ENCODE assay signal across 1 cellular context in the genomic region with DNA sequence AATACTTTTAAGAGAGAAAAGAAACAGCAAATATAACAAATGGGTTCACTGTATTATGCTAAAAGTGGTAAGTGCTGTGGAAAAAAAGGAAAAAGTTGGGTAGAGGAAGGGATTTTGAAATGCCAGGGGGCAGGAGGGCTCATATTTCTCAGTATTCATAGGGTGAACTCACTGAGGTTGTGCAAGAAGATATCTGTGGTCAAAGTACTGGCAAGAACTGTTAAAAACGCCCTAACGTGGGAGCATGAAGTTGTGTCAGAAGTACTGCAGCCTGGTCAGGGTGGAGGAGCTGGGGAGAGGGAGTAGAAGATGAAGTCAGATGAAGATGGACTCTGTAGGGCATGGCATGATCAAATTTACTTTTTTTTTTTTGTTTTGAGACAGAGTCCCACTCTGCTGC.
TF ChIP-seq lines count a peak whose summit lies in the region.

No MANE protein-coding gene starts in this region.

TF ChIP-seq in liver, 16 proteins besides CTCF, POLR2A, EP300 and RAD21 (continued from another document):
- TF ChIP-seq SP1 (IDR thresholded peaks at IDR 0.05): peak; percentile 54
- TF ChIP-seq YY1 (IDR thresholded peaks at IDR 0.05): no peak
- TF ChIP-seq, protein P1, sequence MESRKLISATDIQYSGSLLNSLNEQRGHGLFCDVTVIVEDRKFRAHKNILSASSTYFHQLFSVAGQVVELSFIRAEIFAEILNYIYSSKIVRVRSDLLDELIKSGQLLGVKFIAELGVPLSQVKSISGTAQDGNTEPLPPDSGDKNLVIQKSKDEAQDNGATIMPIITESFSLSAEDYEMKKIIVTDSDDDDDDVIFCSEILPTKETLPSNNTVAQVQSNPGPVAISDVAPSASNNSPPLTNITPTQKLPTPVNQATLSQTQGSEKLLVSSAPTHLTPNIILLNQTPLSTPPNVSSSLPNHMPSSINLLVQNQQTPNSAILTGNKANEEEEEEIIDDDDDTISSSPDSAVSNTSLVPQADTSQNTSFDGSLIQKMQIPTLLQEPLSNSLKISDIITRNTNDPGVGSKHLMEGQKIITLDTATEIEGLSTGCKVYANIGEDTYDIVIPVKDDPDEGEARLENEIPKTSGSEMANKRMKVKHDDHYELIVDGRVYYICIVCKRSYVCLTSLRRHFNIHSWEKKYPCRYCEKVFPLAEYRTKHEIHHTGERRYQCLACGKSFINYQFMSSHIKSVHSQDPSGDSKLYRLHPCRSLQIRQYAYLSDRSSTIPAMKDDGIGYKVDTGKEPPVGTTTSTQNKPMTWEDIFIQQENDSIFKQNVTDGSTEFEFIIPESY (IDR thresholded peaks at IDR 0.05): peak; percentile 24
- TF ChIP-seq, protein P2, sequence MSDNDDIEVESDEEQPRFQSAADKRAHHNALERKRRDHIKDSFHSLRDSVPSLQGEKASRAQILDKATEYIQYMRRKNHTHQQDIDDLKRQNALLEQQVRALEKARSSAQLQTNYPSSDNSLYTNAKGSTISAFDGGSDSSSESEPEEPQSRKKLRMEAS (IDR thresholded peaks at IDR 0.05): peak; percentile 48
- peak; percentile 78 to 84 for TF ChIP-seq HNF4A (conservative IDR thresholded peaks at IDR 0.05)
